11 cellular contexts compared by ENCODE assay signal in genomic region chr12:52243264-52243773, GRCh38. TPM values are rescaled to one million over a fixed set of nuclear protein-coding genes. Genes with fewer than 3 reads are reported as not detected.
DNase-seq lines count a peak whose midpoint lies in the region; ATAC-seq and TF ChIP-seq lines count a peak whose summit lies in the region.
"Had no signal": no experiment of that assay in that cellular context is flagged by ENCODE, and none has a peak within 500 bp of the region (broad histone marks: within the 10 kb centered on the region; RNA-seq: fewer than 3 reads in every experiment).

No MANE protein-coding gene starts in this region.

- H3K27ac Mint-ChIP-seq in activated naive CD4-positive, alpha-beta T cell treated with anti-CD3 and anti-CD28 coated beads for 36 hours: peak overlapping the region; percentile 73
- H3K27ac Mint-ChIP-seq in T-helper 17 cell (peak overlapping the region; percentile 86), type B pancreatic cell (peak overlapping the region; percentile 87)

- ATAC-seq in T-helper 17 cell: no peak
- no peak for ATAC-seq in HG02759 (IDR thresholded peaks at IDR 0.05; ENCODE audit: unreplicated experiment)
- no peak for ATAC-seq in HG03378 (IDR thresholded peaks at IDR 0.05; ENCODE audit: unreplicated experiment)
- ATAC-seq: K562 had no signal

- no peak for DNase-seq in activated naive CD4-positive, alpha-beta T cell treated with anti-CD3 and anti-CD28 coated beads for 36 hours
- DNase-seq in activated naive CD4-positive, alpha-beta T cell (lab: John Stamatoyannopoulos, UW): no peak
- no peak for DNase-seq in T-helper 17 cell
- DNase-seq in fibroblast of peridontal ligament (ENCODE audit: extremely low read depth): peak; percentile 64
- DNase-seq in type B pancreatic cell (ENCODE audit: extremely low spot score, unreplicated experiment): no peak
- no peak for DNase-seq in Kasumi-1 (lab: John Stamatoyannopoulos, UW)
- DNase-seq: activated CD4-positive, CD25-positive, alpha-beta regulatory T cell had no signal

- CTCF ChIA-PET in activated naive CD4-positive, alpha-beta T cell treated with anti-CD3 and anti-CD28 coated beads for 36 hours (lab: Charles Lee): interaction anchor here (1.6 to 2.3 kb wide), 3 partner anchors 18 to 84 kb away, joined by 5 to 9 read pairs (median 8); no protein-coding TSS in a partner anchor

- H3K36me3 Mint-ChIP-seq in activated naive CD4-positive, alpha-beta T cell treated with anti-CD3 and anti-CD28 coated beads for 36 hours (ENCODE audit: low read depth): no peaks in the 10 kb centered on the region
- no peaks in the 10 kb centered on the region for H3K36me3 Mint-ChIP-seq in T-helper 17 cell (ENCODE audit: low read depth)
- peaks cover 4% of the 10 kb centered on the region for H3K36me3 Mint-ChIP-seq in type B pancreatic cell

- peaks cover 15% of the 10 kb centered on the region for H3K4me1 Mint-ChIP-seq in activated naive CD4-positive, alpha-beta T cell treated with anti-CD3 and anti-CD28 coated beads for 36 hours (ENCODE audit: low read depth)
- H3K4me1 Mint-ChIP-seq in T-helper 17 cell: peaks cover 32% of the 10 kb centered on the region
- peaks cover 45% of the 10 kb centered on the region for H3K4me1 Mint-ChIP-seq in type B pancreatic cell (ENCODE audit: unreplicated experiment)

- intact Hi-C loops in activated naive CD4-positive, alpha-beta T cell treated with anti-CD3 and anti-CD28 coated beads for 36 hours (cut with micrococcal nuclease): no loop called here

- H3K9me3 Mint-ChIP-seq in activated naive CD4-positive, alpha-beta T cell treated with anti-CD3 and anti-CD28 coated beads for 36 hours: no peaks in the 10 kb centered on the region
- no peaks in the 10 kb centered on the region for H3K9me3 Mint-ChIP-seq in type B pancreatic cell
- H3K9me3 Mint-ChIP-seq: neural crest cell had no signal

- no peaks in the 10 kb centered on the region for H3K9me3 ChIP-seq in T-helper 17 cell (ENCODE audit: control insufficient read depth, low read length, poor library complexity, severe bottlenecking)

- peaks cover 6% of the 10 kb centered on the region for H3K27me3 Mint-ChIP-seq in activated naive CD4-positive, alpha-beta T cell treated with anti-CD3 and anti-CD28 coated beads for 36 hours (ENCODE audit: low read depth)
- H3K27me3 Mint-ChIP-seq in T-helper 17 cell (peaks cover 14% of the 10 kb centered on the region), type B pancreatic cell (peaks cover 5% of the 10 kb centered on the region)

- no peak overlapping the region for H3K4me3 Mint-ChIP-seq in activated naive CD4-positive, alpha-beta T cell treated with anti-CD3 and anti-CD28 coated beads for 36 hours
- H3K4me3 Mint-ChIP-seq in T-helper 17 cell (peak overlapping the region; percentile 83), type B pancreatic cell (peak overlapping the region; percentile 65)
- H3K4me3 Mint-ChIP-seq: neural crest cell had no signal

- TF ChIP-seq CTCF in type B pancreatic cell (conservative IDR thresholded peaks at IDR 0.05): no peak

RNA-seq across cellular contexts. Expression of gene KRT7, which starts 10.3 kb away (rescaled TPM):
- total RNA-seq in activated naive CD4-positive, alpha-beta T cell treated with anti-CD3 and anti-CD28 coated beads for 36 hours: 1 to 10 TPM; 1.9 to 3.4 TPM
- total RNA-seq in T-helper 17 cell (under 1 TPM in 1 of 2 donors, not detected in 1; 0.70 TPM), type B pancreatic cell (ENCODE audit: low replicate concordance) (125 and 293 TPM in 2 replicates)
- total RNA-seq: neural crest cell had no signal

RNA-seq across cellular contexts. Expression of gene KRT86, which starts 31.1 kb away (rescaled TPM):
- total RNA-seq in activated naive CD4-positive, alpha-beta T cell treated with anti-CD3 and anti-CD28 coated beads for 36 hours: under 1 TPM in 1 of 2 experiments, not detected in 1; 0.15 TPM
- under 1 TPM in 1 of 2 donors, not detected in 1; 0.21 TPM for total RNA-seq in T-helper 17 cell
- 0.14 TPM in 1 of 2 replicates, not detected in the other for total RNA-seq in type B pancreatic cell (ENCODE audit: low replicate concordance)
- total RNA-seq: K562, neural crest cell had no signal

RNA-seq across cellular contexts. Expression of gene KRT81, which starts 48.0 kb away (rescaled TPM):
- total RNA-seq in activated naive CD4-positive, alpha-beta T cell treated with anti-CD3 and anti-CD28 coated beads for 36 hours: not detected
- total RNA-seq in T-helper 17 cell (not detected), type B pancreatic cell (ENCODE audit: low replicate concordance) (0.31 TPM in 2 replicates)
- total RNA-seq: neural crest cell had no signal

RNA-seq across cellular contexts. Expression of gene KRT80, which starts 51.5 kb away (rescaled TPM):
- not detected for total RNA-seq in activated naive CD4-positive, alpha-beta T cell treated with anti-CD3 and anti-CD28 coated beads for 36 hours
- total RNA-seq in T-helper 17 cell: not detected
- 23.1 and 65.1 TPM in 2 replicates for total RNA-seq in type B pancreatic cell (ENCODE audit: low replicate concordance)
- total RNA-seq: K562, neural crest cell had no signal

Comparison
In these comparisons a context has a peak if more than half of its experiments do, and no peak if none do; other contexts are left out.
1. RNA of gene KRT7, which starts 10.3 kb away (total RNA-seq): 125 to 293 TPM in type B pancreatic cell; 1.9 to 3.4 TPM in activated naive CD4-positive, alpha-beta T cell treated with anti-CD3 and anti-CD28 coated beads for 36 hours and 0.70 TPM in T-helper 17 cell; every median in the first group is over 10 times any median in the second.
2. Peak in every context shown above with its lines, with median percentiles within 50 percentile points of each other: H3K27ac Mint-ChIP-seq.